In the genomic region with DNA sequence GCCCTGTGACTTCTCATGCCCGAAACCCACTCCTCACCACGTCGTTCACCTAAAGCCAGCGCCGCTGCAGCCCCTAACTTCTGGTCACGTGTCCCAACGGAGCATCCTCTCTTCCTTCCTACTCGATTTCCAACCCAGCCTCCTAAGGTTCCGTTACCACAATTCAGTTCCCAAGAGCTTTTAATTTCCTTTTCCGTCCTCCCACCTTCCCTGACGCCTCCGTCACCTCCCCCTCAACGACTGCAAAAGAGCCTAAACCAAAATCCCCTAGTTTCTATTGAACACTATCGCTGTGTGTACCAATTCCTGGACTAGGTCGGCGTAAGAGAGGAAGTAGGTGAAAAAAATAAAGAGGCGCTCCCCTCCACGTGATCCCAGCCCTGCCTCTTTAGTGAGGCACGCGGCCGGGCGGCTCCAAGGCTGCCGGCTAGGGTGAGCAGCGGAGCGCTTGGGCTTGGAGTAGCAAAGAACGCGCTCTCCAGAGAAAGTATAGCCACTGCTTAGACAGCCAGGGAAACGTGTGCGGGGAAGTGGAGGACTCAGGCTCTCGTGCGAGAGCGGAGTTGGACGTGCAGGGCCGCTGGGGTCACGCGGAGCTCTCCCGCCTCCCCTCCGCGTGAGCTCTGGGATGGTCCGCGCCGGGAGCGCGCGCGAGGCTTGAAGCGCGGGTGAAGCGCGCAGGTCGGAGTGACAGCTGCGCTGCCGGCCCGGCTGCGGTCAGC, we compare ENCODE assay signal across 8 cellular contexts. TPM values are rescaled to one million over a fixed set of nuclear protein-coding genes. Genes with fewer than 3 reads are reported as not detected.
DNase-seq lines count a peak whose midpoint lies in the region; ATAC-seq and TF ChIP-seq lines count a peak whose summit lies in the region.

TSS of gene CENPP (plus strand) at position 685 of the 722 bp plus-strand sequence.
TSS of gene NOL8 (minus strand) at position 82 of the 722 bp plus-strand sequence. CDS start 1,189 bp downstream, outside the sequence.

- peak within 1 kb of the TSS; percentile 67 for H3K4me3 ChIP-seq in upper lobe of right lung

- H3K9me3 ChIP-seq in upper lobe of right lung = no peaks in the 10 kb centered on the region

- peak; percentile 87 for ATAC-seq in HG02870 (IDR thresholded peaks at IDR 0.05; ENCODE audit: unreplicated experiment)
- ATAC-seq in left cardiac atrium = peak; percentile 99
- peak; percentile 97 for ATAC-seq in upper lobe of right lung

- no peak for TF ChIP-seq CTCF in upper lobe of right lung (IDR thresholded peaks at IDR 0.05)

- peaks cover 28% of the 10 kb centered on the region for H3K36me3 ChIP-seq in upper lobe of right lung

- H3K4me1 ChIP-seq in upper lobe of right lung = peaks cover 20% of the 10 kb centered on the region

- intact Hi-C loops in T-helper 1 cell treated with Interleukin-12 subunit alpha and Interleukin-12 subunit beta and Interleukin-4 antibody, amounts not matched to agents 30 ng/mL and 1 ng/mL, for 36 hours (cut with micrococcal nuclease) = loop anchor here (1.0 kb wide), 6 partner anchors 32 to 440 kb away; partner anchors contain the start of genes IARS1, IPPK and SPTLC1
- intact Hi-C loops in left cardiac atrium (cut with DNase I) (loop anchor here in 1 of 2 donors (10.0 kb wide), 1 partner anchor 309 kb away; no protein-coding TSS in a partner anchor), posterior vena cava (cut with DNase I) (loop anchor here in 1 of 2 donors (10.0 kb wide), 1 partner anchor 109 kb away; no protein-coding TSS in a partner anchor), upper lobe of right lung (cut with DNase I) (loop anchor here (10.0 kb wide), 1 partner anchor 329 kb away; no protein-coding TSS in a partner anchor)

- TF ChIP-seq POLR2A in GM15510 (IDR thresholded peaks at IDR 0.05; ENCODE audit: borderline replicate concordance, extremely low read depth, insufficient read length) = peak; percentile 78

- H3K27me3 ChIP-seq in upper lobe of right lung = no peaks in the 10 kb centered on the region

- DNase-seq in NCI-H146 (lab: John Stamatoyannopoulos, UW) (peak; percentile 79), amniotic epithelial cell (ENCODE audit: low read depth) (peak; percentile 88), left cardiac atrium (peak; percentile 90), posterior vena cava (ENCODE audit: low spot score) (peak; percentile 95), upper lobe of right lung (peak; percentile 92)

- peak within 1 kb of the TSS; percentile 99 for H3K27ac ChIP-seq in upper lobe of right lung

RNA-seq across cellular contexts. Expression of gene CENPP, which starts in this region (rescaled TPM):
- 16.6 and 19.4 TPM in 2 replicates for total RNA-seq in T-helper 1 cell treated with Interleukin-12 subunit alpha and Interleukin-12 subunit beta and Interleukin-4 antibody, amounts not matched to agents 30 ng/mL and 1 ng/mL, for 36 hours
- total RNA-seq in left cardiac atrium (1 to 10 TPM; 1.9 to 3.2 TPM), posterior vena cava (1 to 10 TPM; 3.5 to 4.5 TPM), upper lobe of right lung (4.0 TPM)

RNA-seq across cellular contexts. Expression of gene NOL8, which starts in this region (rescaled TPM):
- total RNA-seq in T-helper 1 cell treated with Interleukin-12 subunit alpha and Interleukin-12 subunit beta and Interleukin-4 antibody, amounts not matched to agents 30 ng/mL and 1 ng/mL, for 36 hours = 64.3 and 67.8 TPM in 2 replicates
- total RNA-seq in left cardiac atrium (10 to 100 TPM; 13.3 to 17.6 TPM), posterior vena cava (10 to 100 TPM; 24.0 to 30.6 TPM), upper lobe of right lung (34.2 TPM)

Comparison
In these comparisons a context has a peak if more than half of its experiments do, and no peak if none do; other contexts are left out.
1. Peak in every context shown above with its lines: DNase-seq, ATAC-seq, H3K4me3 ChIP-seq and H3K27ac ChIP-seq.